ENCODE assay signal across 18 cellular contexts in genomic region chr7:56045796-56046195, GRCh38. TPM values are rescaled to one million over a fixed set of nuclear protein-coding genes. Genes with fewer than 3 reads are reported as not detected.
DNase-seq lines count a peak whose midpoint lies in the region; ATAC-seq and TF ChIP-seq lines count a peak whose summit lies in the region.
"Had no signal": no experiment of that assay in that cellular context is flagged by ENCODE, and none has a peak within 500 bp of the region (broad histone marks: within the 10 kb centered on the region; RNA-seq: fewer than 3 reads in every experiment).

No MANE protein-coding gene starts in this region.

- in situ Hi-C loops in ACHN (cut with HindIII; ENCODE audit: low pct_ligation_motif_present, low pct_unique_long_range_greater_than_20kb, low sequenced_read_pairs) = no loop called here

- DNase-seq in activated T-cell treated with anti-CD3 and anti-CD28 coated beads, Interleukin-2, amount 50 U/mL, for 24 hours = no peak
- no peak for DNase-seq in activated T-cell treated with anti-CD3 and anti-CD28 coated beads, Interleukin-2, amount 50 U/mL, for 4 hours
- DNase-seq in endodermal cell = no peak
- peak; percentile 7 for DNase-seq in sciatic nerve (ENCODE audit: low spot score)
- DNase-seq in DMS153 (lab: John Stamatoyannopoulos, UW) = no peak
- DNase-seq in endothelial cell (ENCODE audit: low spot score) = no peak
- no peak for DNase-seq in activated CD4-positive, alpha-beta memory T cell treated with anti-CD3 and anti-CD28 coated beads, Interleukin-2, amount 10 ng/mL, durations not matched to agents 7 days and 5 days
- DNase-seq in ACHN = no peak
- DNase-seq: CD8-positive, alpha-beta memory T cell; MM.1S; NCI-H1417; NCI-H187; NCI-H2107; NCI-H510A treated with DMSO at 0.1 percent for 48 hours; NCI-H774; RPMI8226; SJCRH30 had no signal

- H3K4me1 ChIP-seq in endodermal cell (ENCODE audit: control insufficient read depth, insufficient read depth, low read length) = no peaks in the 10 kb centered on the region

- no peak overlapping the region for H3K27ac ChIP-seq in endodermal cell (ENCODE audit: low read depth, low read length)
- H3K27ac ChIP-seq: BLaER1, SJCRH30 had no signal

- POLR2A ChIA-PET in activated CD4-positive, alpha-beta memory T cell treated with anti-CD3 and anti-CD28 coated beads, Interleukin-2, amount 10 ng/mL, durations not matched to agents 7 days and 5 days (lab: Charles Lee) = no interaction called here

- peak overlapping the region; percentile 37 for H3K27ac Mint-ChIP-seq in activated T-cell treated with anti-CD3 and anti-CD28 coated beads, Interleukin-2, amount 50 U/mL, for 24 hours
- H3K27ac Mint-ChIP-seq in endodermal cell (peak overlapping the region; percentile 66), endothelial cell (ENCODE audit: unreplicated experiment) (no peak overlapping the region)
- H3K27ac Mint-ChIP-seq in activated CD4-positive, alpha-beta memory T cell treated with anti-CD3 and anti-CD28 coated beads, Interleukin-2, amount 10 ng/mL, durations not matched to agents 7 days and 5 days = no peak overlapping the region

- no peaks in the 10 kb centered on the region for H3K27me3 ChIP-seq in endodermal cell (ENCODE audit: control insufficient read depth, insufficient read depth, low read length, poor library complexity, severe bottlenecking)
- H3K27me3 ChIP-seq: BLaER1, SJCRH30 had no signal

- H3K9me3 Mint-ChIP-seq in activated T-cell treated with anti-CD3 and anti-CD28 coated beads, Interleukin-2, amount 50 U/mL, for 24 hours = no peaks in the 10 kb centered on the region
- no peaks in the 10 kb centered on the region for H3K9me3 Mint-ChIP-seq in activated T-cell treated with anti-CD3 and anti-CD28 coated beads, Interleukin-2, amount 50 U/mL, for 4 hours
- no peaks in the 10 kb centered on the region for H3K9me3 Mint-ChIP-seq in endodermal cell
- no peaks in the 10 kb centered on the region for H3K9me3 Mint-ChIP-seq in endothelial cell (ENCODE audit: unreplicated experiment)
- no peaks in the 10 kb centered on the region for H3K9me3 Mint-ChIP-seq in activated CD4-positive, alpha-beta memory T cell treated with anti-CD3 and anti-CD28 coated beads, Interleukin-2, amount 10 ng/mL, durations not matched to agents 7 days and 5 days
- H3K9me3 Mint-ChIP-seq: CD8-positive, alpha-beta memory T cell had no signal

- WGBS in endodermal cell (ENCODE audit: insufficient coverage in 1 of 2, insufficient read length in 1 of 2), 2 experiments = 96 to 98% methylated on average over 3 of the region's 4 CpGs

- H3K36me3 ChIP-seq in endodermal cell (ENCODE audit: control insufficient read depth, insufficient read depth, low read length) = peaks cover 3% of the 10 kb centered on the region

- TF ChIP-seq CTCF in endodermal cell (conservative IDR thresholded peaks at IDR 0.05) (no peak), endothelial cell (IDR thresholded peaks at IDR 0.05; ENCODE audit: unreplicated experiment) (no peak)

- no peak overlapping the region for H3K4me3 ChIP-seq in endodermal cell (ENCODE audit: low read length)
- H3K4me3 ChIP-seq: BLaER1, SJCRH30 had no signal

- no peak for ATAC-seq in activated T-cell treated with anti-CD3 and anti-CD28 coated beads, Interleukin-2, amount 50 U/mL, for 4 hours
- ATAC-seq in sciatic nerve = peak; percentile 35

- no peak overlapping the region for H3K9ac ChIP-seq in endodermal cell (ENCODE audit: extremely low read depth, low read length, poor library complexity, severe bottlenecking)
- H3K9ac ChIP-seq: BLaER1 had no signal

- peaks cover 38% of the 10 kb centered on the region for H3K36me3 Mint-ChIP-seq in activated T-cell treated with anti-CD3 and anti-CD28 coated beads, Interleukin-2, amount 50 U/mL, for 24 hours (ENCODE audit: low read depth)
- H3K36me3 Mint-ChIP-seq in activated T-cell treated with anti-CD3 and anti-CD28 coated beads, Interleukin-2, amount 50 U/mL, for 4 hours (ENCODE audit: insufficient read depth) = peaks cover 3% of the 10 kb centered on the region
- H3K36me3 Mint-ChIP-seq in endodermal cell (ENCODE audit: low read depth) = peaks cover 22% of the 10 kb centered on the region
- peaks cover 4% of the 10 kb centered on the region for H3K36me3 Mint-ChIP-seq in endothelial cell (ENCODE audit: low read depth, unreplicated experiment)
- peaks cover 6% of the 10 kb centered on the region for H3K36me3 Mint-ChIP-seq in activated CD4-positive, alpha-beta memory T cell treated with anti-CD3 and anti-CD28 coated beads, Interleukin-2, amount 10 ng/mL, durations not matched to agents 7 days and 5 days (ENCODE audit: low read depth)

- peaks cover 18% of the 10 kb centered on the region for H3K4me1 Mint-ChIP-seq in activated T-cell treated with anti-CD3 and anti-CD28 coated beads, Interleukin-2, amount 50 U/mL, for 24 hours (ENCODE audit: low read depth)
- H3K4me1 Mint-ChIP-seq in activated T-cell treated with anti-CD3 and anti-CD28 coated beads, Interleukin-2, amount 50 U/mL, for 4 hours (ENCODE audit: low read depth) = peaks cover 4% of the 10 kb centered on the region
- H3K4me1 Mint-ChIP-seq in endodermal cell = peaks cover 10% of the 10 kb centered on the region
- H3K4me1 Mint-ChIP-seq in endothelial cell (ENCODE audit: unreplicated experiment) = peaks cover 8% of the 10 kb centered on the region
- H3K4me1 Mint-ChIP-seq in activated CD4-positive, alpha-beta memory T cell treated with anti-CD3 and anti-CD28 coated beads, Interleukin-2, amount 10 ng/mL, durations not matched to agents 7 days and 5 days = peaks cover 13% of the 10 kb centered on the region

- no peaks in the 10 kb centered on the region for H3K27me3 Mint-ChIP-seq in activated T-cell treated with anti-CD3 and anti-CD28 coated beads, Interleukin-2, amount 50 U/mL, for 24 hours
- H3K27me3 Mint-ChIP-seq in activated T-cell treated with anti-CD3 and anti-CD28 coated beads, Interleukin-2, amount 50 U/mL, for 4 hours (ENCODE audit: low read depth) = no peaks in the 10 kb centered on the region
- H3K27me3 Mint-ChIP-seq in endodermal cell (ENCODE audit: insufficient read depth) = no peaks in the 10 kb centered on the region
- no peaks in the 10 kb centered on the region for H3K27me3 Mint-ChIP-seq in endothelial cell (ENCODE audit: unreplicated experiment)
- H3K27me3 Mint-ChIP-seq in activated CD4-positive, alpha-beta memory T cell treated with anti-CD3 and anti-CD28 coated beads, Interleukin-2, amount 10 ng/mL, durations not matched to agents 7 days and 5 days = no peaks in the 10 kb centered on the region
- H3K27me3 Mint-ChIP-seq: CD8-positive, alpha-beta memory T cell had no signal

- intact Hi-C loops in sciatic nerve (cut with DNase I) = no loop called here

- CTCF ChIA-PET in activated CD4-positive, alpha-beta memory T cell treated with anti-CD3 and anti-CD28 coated beads, Interleukin-2, amount 10 ng/mL, durations not matched to agents 7 days and 5 days (lab: Charles Lee) = no interaction called here

- no peaks in the 10 kb centered on the region for H3K9me3 ChIP-seq in endodermal cell (ENCODE audit: control insufficient read depth, low read length)
- H3K9me3 ChIP-seq: BLaER1, SJCRH30 had no signal

- no peak overlapping the region for H3K4me3 Mint-ChIP-seq in activated T-cell treated with anti-CD3 and anti-CD28 coated beads, Interleukin-2, amount 50 U/mL, for 24 hours
- no peak overlapping the region for H3K4me3 Mint-ChIP-seq in activated T-cell treated with anti-CD3 and anti-CD28 coated beads, Interleukin-2, amount 50 U/mL, for 4 hours
- H3K4me3 Mint-ChIP-seq in endodermal cell (no peak overlapping the region), endothelial cell (ENCODE audit: unreplicated experiment) (no peak overlapping the region)
- no peak overlapping the region for H3K4me3 Mint-ChIP-seq in activated CD4-positive, alpha-beta memory T cell treated with anti-CD3 and anti-CD28 coated beads, Interleukin-2, amount 10 ng/mL, durations not matched to agents 7 days and 5 days
- H3K4me3 Mint-ChIP-seq: CD8-positive, alpha-beta memory T cell had no signal

RNA-seq across cellular contexts. Expression of gene PSPH, which starts 5.4 kb away (rescaled TPM):
- 10 to 100 TPM; 15.8 to 17.5 (median 15.9) TPM for total RNA-seq in activated T-cell treated with anti-CD3 and anti-CD28 coated beads, Interleukin-2, amount 50 U/mL, for 4 hours
- 10 to 100 TPM; 29.9 to 34.6 TPM for total RNA-seq in endodermal cell
- 40.4 TPM for polyA plus RNA-seq in endodermal cell (2013, experiment 1 of 2)
- polyA plus RNA-seq in endodermal cell (2013, experiment 2 of 2) = 30.2 TPM
- total RNA-seq in sciatic nerve = 11.5 TPM
- 38.1 TPM for total RNA-seq in endothelial cell (ENCODE audit: unreplicated experiment)
- total RNA-seq in activated CD4-positive, alpha-beta memory T cell treated with anti-CD3 and anti-CD28 coated beads, Interleukin-2, amount 10 ng/mL, durations not matched to agents 7 days and 5 days = 10 to 100 TPM; 12.0 to 13.7 TPM

RNA-seq across cellular contexts. Expression of gene CCT6A, which starts 5.8 kb away (rescaled TPM):
- total RNA-seq in activated T-cell treated with anti-CD3 and anti-CD28 coated beads, Interleukin-2, amount 50 U/mL, for 4 hours = 100 to 1,000 TPM; 428 to 473 (median 440) TPM
- 100 to 1,000 TPM; 225 to 230 TPM for total RNA-seq in endodermal cell
- polyA plus RNA-seq in endodermal cell (2013, experiment 1 of 2) = 251 TPM
- 217 TPM for polyA plus RNA-seq in endodermal cell (2013, experiment 2 of 2)
- total RNA-seq in sciatic nerve = 77.3 TPM
- total RNA-seq in endothelial cell (ENCODE audit: unreplicated experiment) = 174 TPM
- total RNA-seq in activated CD4-positive, alpha-beta memory T cell treated with anti-CD3 and anti-CD28 coated beads, Interleukin-2, amount 10 ng/mL, durations not matched to agents 7 days and 5 days = 100 to 1,000 TPM; 105 TPM

RNA-seq across cellular contexts. Expression of gene SUMF2, which starts 18.3 kb away (rescaled TPM):
- total RNA-seq in activated T-cell treated with anti-CD3 and anti-CD28 coated beads, Interleukin-2, amount 50 U/mL, for 4 hours = 100 to 1,000 TPM in 1 of 3 donors, 10 to 100 TPM in 2; 97.5 to 110 (median 99.4) TPM
- total RNA-seq in endodermal cell = 100 to 1,000 TPM; 122 to 133 TPM
- polyA plus RNA-seq in endodermal cell (2013, experiment 1 of 2) = 83.7 TPM
- polyA plus RNA-seq in endodermal cell (2013, experiment 2 of 2) = 73.2 TPM
- total RNA-seq in sciatic nerve = 86.4 TPM
- 110 TPM for total RNA-seq in endothelial cell (ENCODE audit: unreplicated experiment)
- 100 to 1,000 TPM; 118 to 119 TPM for total RNA-seq in activated CD4-positive, alpha-beta memory T cell treated with anti-CD3 and anti-CD28 coated beads, Interleukin-2, amount 10 ng/mL, durations not matched to agents 7 days and 5 days

RNA-seq across cellular contexts. Expression of gene PHKG1, which starts 47.0 kb away (rescaled TPM):
- 1 to 10 TPM; 1.4 to 1.9 (median 1.8) TPM for total RNA-seq in activated T-cell treated with anti-CD3 and anti-CD28 coated beads, Interleukin-2, amount 50 U/mL, for 4 hours
- total RNA-seq in endodermal cell = under 1 TPM; 0.46 TPM
- polyA plus RNA-seq in endodermal cell (2013, experiment 1 of 2) = 0.36 TPM
- 1.5 TPM for polyA plus RNA-seq in endodermal cell (2013, experiment 2 of 2)
- total RNA-seq in sciatic nerve = 2.7 TPM
- total RNA-seq in endothelial cell (ENCODE audit: unreplicated experiment) = not detected
- 1 to 10 TPM; 1.5 to 2.2 TPM for total RNA-seq in activated CD4-positive, alpha-beta memory T cell treated with anti-CD3 and anti-CD28 coated beads, Interleukin-2, amount 10 ng/mL, durations not matched to agents 7 days and 5 days

Comparison
In these comparisons a context has a peak if more than half of its experiments do, and no peak if none do; other contexts are left out.
1. H3K27ac Mint-ChIP-seq: peak in activated T-cell treated with anti-CD3 and anti-CD28 coated beads, Interleukin-2, amount 50 U/mL, for 24 hours (single experiment) and endodermal cell (single experiment); none in endothelial cell (single experiment) and activated CD4-positive, alpha-beta memory T cell treated with anti-CD3 and anti-CD28 coated beads, Interleukin-2, amount 10 ng/mL, durations not matched to agents 7 days and 5 days (single experiment).